ENCODE assay signal across 13 cellular contexts in genomic region chr2:224837558-224837957, GRCh38.
DNase-seq lines count a peak whose midpoint lies in the region; ATAC-seq and TF ChIP-seq lines count a peak whose summit lies in the region.
"Had no signal": no experiment of that assay in that cellular context is flagged by ENCODE, and none has a peak within 500 bp of the region (broad histone marks: within the 10 kb centered on the region; RNA-seq: fewer than 3 reads in every experiment).

No MANE protein-coding gene starts in this region.

- ATAC-seq in left lung (peak; percentile 21), HG02852 (IDR thresholded peaks at IDR 0.05; ENCODE audit: unreplicated experiment) (no peak), GM18517 (IDR thresholded peaks at IDR 0.05; ENCODE audit: unreplicated experiment) (no peak)
- ATAC-seq: K562 had no signal

- H3K4me3 ChIP-seq in AG10803 (ENCODE audit: low read length) (no peak overlapping the region), brain microvascular endothelial cell (ENCODE audit: low read depth, low read length) (no peak overlapping the region), left lung (no peak overlapping the region)
- H3K4me3 ChIP-seq: K562, lung had no signal

- no peaks in the 10 kb centered on the region for H3K4me1 ChIP-seq in left lung

- in situ Hi-C loops in brain microvascular endothelial cell (cut with HindIII; ENCODE audit: low pct_ligation_motif_present, low sequenced_read_pairs): no loop called here

- peaks cover 21% of the 10 kb centered on the region for H3K36me3 ChIP-seq in brain microvascular endothelial cell (replicated peaks)
- peaks cover 0 to 47% of the 10 kb centered on the region in 2 donors for H3K36me3 ChIP-seq in left lung

- peak; percentile 17; the same call in 1 of the 2 replicates for TF ChIP-seq CTCF in AG10803 (conservative IDR thresholded peaks at IDR 0.05; ENCODE audit: low read length)
- peak; percentile 18 for TF ChIP-seq CTCF in brain microvascular endothelial cell (IDR thresholded peaks at IDR 0.05; ENCODE audit: low read depth, low read length, missing control alignments)
- TF ChIP-seq CTCF in left lung (IDR thresholded peaks at IDR 0.05): no peak

- H3K9me3 ChIP-seq in left lung: peaks cover 0 to 2% of the 10 kb centered on the region in 2 donors

- peak; percentile 92 for DNase-seq in AG10803 (ENCODE audit: low read depth)
- DNase-seq in HK-2 (ENCODE audit: unreplicated experiment): peak; percentile 34
- DNase-seq in brain microvascular endothelial cell: peak; percentile 88
- no peak for DNase-seq in left lung
- DNase-seq in nucleus accumbens (lab: John Stamatoyannopoulos, UW): no peak
- no peak for DNase-seq in NCI-H2029 treated with DMSO at 0.1 percent for 48 hours (lab: John Stamatoyannopoulos, UW)
- DNase-seq: activated CD4-positive, alpha-beta T cell treated with anti-CD3 and anti-CD28 coated beads, Interleukin-2, amount 50 U/mL, for 1 hour; DMS79; stimulated activated CD4-positive, alpha-beta T cell treated with anti-CD3 and anti-CD28 coated beads, Interleukin-12 subunit alpha, Interleukin-12 subunit beta, amount 100 ng/mL, for 4 hours had no signal

- no peaks in the 10 kb centered on the region for H3K27me3 ChIP-seq in brain microvascular endothelial cell (replicated peaks)
- H3K27me3 ChIP-seq in left lung: no peaks in the 10 kb centered on the region

- H3K27ac ChIP-seq in brain microvascular endothelial cell (peak overlapping the region; percentile 51), left lung (no peak overlapping the region)

- intact Hi-C loops in left lung (cut with DNase I): no loop called here

Comparison
In these comparisons a context has a peak if more than half of its experiments do, and no peak if none do; other contexts are left out.
1. DNase-seq: peak in AG10803 (single experiment), HK-2 (single experiment) and brain microvascular endothelial cell (single experiment); none in left lung (0 of 2), nucleus accumbens (0 of 56) and NCI-H2029 treated with DMSO at 0.1 percent for 48 hours (single experiment).
2. CTCF ChIP-seq: peak in AG10803 (single experiment) and brain microvascular endothelial cell (single experiment); none in left lung (0 of 2).